In genomic region chr2:74458957-74459290, GRCh38 we compare ENCODE assay signal across 8 cellular contexts. TPM values are rescaled to one million over a fixed set of nuclear protein-coding genes. Genes with fewer than 3 reads are reported as not detected.
DNase-seq lines count a peak whose midpoint lies in the region; ATAC-seq, FAIRE-seq and TF ChIP-seq lines count a peak whose summit lies in the region.

No MANE protein-coding gene starts in this region.

- ATAC-seq in A549 (no peak), GM19324 (IDR thresholded peaks at IDR 0.05; ENCODE audit: low FRiP score, unreplicated experiment) (no peak), GM21526 (IDR thresholded peaks at IDR 0.05; ENCODE audit: low FRiP score, unreplicated experiment) (no peak)

- intact Hi-C loops in breast epithelium (cut with DNase I; ENCODE audit: low total_unique reads): no loop called here

- POLR2A ChIA-PET in A549 (lab: Yijun Ruan, JAX): interaction anchor here (1.2 to 3.3 kb wide), 9 partner anchors 9 to 635 kb away, joined by 3 to 37 read pairs (median 6); partner anchors contain the start of genes AUP1, C2orf81, CCDC142 and HTRA2

- H3K4me1 ChIP-seq in A549 (peaks cover 27% of the 10 kb centered on the region), HUES48 (ENCODE audit: control insufficient read depth, insufficient read depth, low read length) (peaks cover 10% of the 10 kb centered on the region), breast epithelium (peaks cover 9 to 18% of the 10 kb centered on the region in 2 donors), mesodermal cell (ENCODE audit: control insufficient read depth, insufficient read depth, low read length, poor library complexity, severe bottlenecking) (peaks cover 17% of the 10 kb centered on the region)

- H3K27me3 ChIP-seq in HUES48 (ENCODE audit: control insufficient read depth, insufficient read depth, low read length): no peaks in the 10 kb centered on the region
- no peaks in the 10 kb centered on the region for H3K27me3 ChIP-seq in breast epithelium

- peak overlapping the region; percentile 83 for H3K4me2 ChIP-seq in A549

- peak overlapping the region; percentile 80 for H3K9ac ChIP-seq in HUES48 (ENCODE audit: low read depth, low read length)

- no peak for TF ChIP-seq RAD21 in A549 (conservative IDR thresholded peaks at IDR 0.05 in 1 of 2, IDR thresholded peaks at IDR 0.05 in 1 of 2)

- FAIRE-seq in A549 (lab: Jason Lieb, UNC): no peak

- CTCF ChIA-PET in A549 (lab: Yijun Ruan, JAX): interaction anchor here (1.3 to 2.3 kb wide), 6 partner anchors 19 to 128 kb away, joined by 3 to 8 read pairs (median 5); partner anchors contain the start of genes CCDC142 and TTC31

- H3K4me3 ChIP-seq in A549: peak overlapping the region; percentile 63
- H3K4me3 ChIP-seq in HUES48 (ENCODE audit: low read depth, low read length): peak overlapping the region; percentile 97
- H3K4me3 ChIP-seq in breast epithelium: peak overlapping the region; percentile 69 to 87 (median 71)
- peak overlapping the region; percentile 97 for H3K4me3 ChIP-seq in mesodermal cell (ENCODE audit: extremely low read depth, insufficient read depth, low read length, poor library complexity, severe bottlenecking)

- 3% methylated on average over 9 of the region's 9 CpGs for WGBS in A549 (ENCODE audit: missing lambda C conversion rate)
- 19% methylated on average over 7 of the region's 9 CpGs; no CpG with 5 or more reads in 1 of the 2 experiments for WGBS in mesodermal cell (ENCODE audit: insufficient coverage in 2 of 2), 2 experiments

- H3K36me3 ChIP-seq in HUES48 (ENCODE audit: control insufficient read depth, insufficient read depth, low read length) (peaks cover 15% of the 10 kb centered on the region), breast epithelium (no peaks in the 10 kb centered on the region), mesodermal cell (ENCODE audit: control insufficient read depth, insufficient read depth, low read length) (peaks cover 33% of the 10 kb centered on the region)

- TF ChIP-seq POLR2A in A549 (IDR thresholded peaks at IDR 0.05; ENCODE audit: low read length) (no peak), breast epithelium (IDR thresholded peaks at IDR 0.05) (no peak)

- TF ChIP-seq CTCF in A549 (IDR thresholded peaks at IDR 0.05): no peak
- no peak for TF ChIP-seq CTCF in breast epithelium (IDR thresholded peaks at IDR 0.05)

- H3K27ac ChIP-seq in A549 (peak overlapping the region; percentile 68 to 90), HUES48 (ENCODE audit: low read depth, low read length) (no peak overlapping the region), breast epithelium (peak overlapping the region; percentile 90 to 98), mesodermal cell (ENCODE audit: low read depth, low read length, severe bottlenecking) (peak overlapping the region; percentile 53)

- no peaks in the 10 kb centered on the region for H3K9me3 ChIP-seq in A549
- H3K9me3 ChIP-seq in HUES48 (ENCODE audit: control insufficient read depth, insufficient read depth, low read length): no peaks in the 10 kb centered on the region
- no peaks in the 10 kb centered on the region for H3K9me3 ChIP-seq in breast epithelium
- H3K9me3 ChIP-seq in mesodermal cell (ENCODE audit: control insufficient read depth, low read length): no peaks in the 10 kb centered on the region

- DNase-seq in A549 (ENCODE audit: low read depth in 1 of 2, low spot score in 1 of 2) (no peak), breast epithelium (ENCODE audit: low spot score in 2 of 2) (no peak), globus pallidus (ENCODE audit: low spot score) (no peak), ureter (ENCODE audit: low spot score) (no peak)

- no peak for TF ChIP-seq EP300 in A549 (IDR thresholded peaks at IDR 0.05)

TF ChIP-seq in A549, 52 proteins besides CTCF, POLR2A, EP300 and RAD21:
- TF ChIP-seq KDM1A (IDR thresholded peaks at IDR 0.05; ENCODE audit: low read depth) (no peak), EHF (CRISPR knock-in tag; IDR thresholded peaks at IDR 0.05) (no peak), POLR2AphosphoS2 (conservative IDR thresholded peaks at IDR 0.05; ENCODE audit: low read length) (0 out of 2 replicates have a peak, but pooled peaks have one; percentile 39), MYC (IDR thresholded peaks at IDR 0.05; ENCODE audit: borderline replicate concordance, low read length) (no peak), HES2 (IDR thresholded peaks at IDR 0.05) (no peak), SREBF2 (IDR thresholded peaks at IDR 0.05) (no peak), CHD2 (IDR thresholded peaks at IDR 0.05; ENCODE audit: low read length, partially characterized antibody) (no peak), HOXB5 (CRISPR knock-in tag; IDR thresholded peaks at IDR 0.05) (no peak), FOXS1 (CRISPR knock-in tag; IDR thresholded peaks at IDR 0.05) (no peak)

RNA-seq across cellular contexts. Expression of gene WBP1, which starts 0.7 kb away (rescaled TPM):
- polyA plus RNA-seq in A549 (2011; rRNA removed) (62.6 and 86.3 TPM in 2 replicates), A549 (2017; fragmentation: RNase III; extraction: RNeasy Plus Mini Kit Qiagen cat#74134 plus additional on column Dnase treatment) (49.1 to 67.0 TPM (median 59.0 TPM) in 3 replicates)
- 121 and 139 TPM in 2 replicates for polyA plus RNA-seq in A549 (2012; cell fraction: cytosol; rRNA removed)
- polyA plus RNA-seq in A549 (2012; cell fraction: nucleus; rRNA removed): 262 and 283 TPM in 2 replicates
- polyA minus RNA-seq in A549 (2011; rRNA and poly(A)+ RNA removed): 51.6 and 62.6 TPM in 2 replicates
- total RNA-seq in breast epithelium (10 to 100 TPM; 58.0 to 70.0 (median 61.9) TPM), ureter (100 TPM)
- 85.4 TPM for polyA plus RNA-seq in mesodermal cell (2013, experiment 1 of 2)
- 71.8 TPM for polyA plus RNA-seq in mesodermal cell (2013, experiment 2 of 2)

RNA-seq across cellular contexts. Expression of gene INO80B, which starts 4.0 kb away (rescaled TPM):
- polyA plus RNA-seq in A549 (2011; rRNA removed): 15.5 and 19.9 TPM in 2 replicates
- 22.8 and 24.3 TPM in 2 replicates for polyA plus RNA-seq in A549 (2012; cell fraction: cytosol; rRNA removed)
- 45.1 and 48.1 TPM in 2 replicates for polyA plus RNA-seq in A549 (2012; cell fraction: nucleus; rRNA removed)
- polyA plus RNA-seq in A549 (2017; fragmentation: RNase III; extraction: RNeasy Plus Mini Kit Qiagen cat#74134 plus additional on column Dnase treatment): 66.8 to 74.6 TPM (median 74.3 TPM) in 3 replicates
- 11.4 and 15.8 TPM in 2 replicates for polyA minus RNA-seq in A549 (2011; rRNA and poly(A)+ RNA removed)
- 10 to 100 TPM; 12.6 to 26.2 (median 24.4) TPM for total RNA-seq in breast epithelium
- 17.7 TPM for polyA plus RNA-seq in mesodermal cell (2013, experiment 1 of 2)
- 11.7 TPM for polyA plus RNA-seq in mesodermal cell (2013, experiment 2 of 2)
- 55.9 TPM for total RNA-seq in ureter

RNA-seq across cellular contexts. Expression of gene MOGS, which starts 6.3 kb away (rescaled TPM):
- polyA plus RNA-seq in A549 (2011; rRNA removed) (35.3 and 42.0 TPM in 2 replicates), A549 (2017; fragmentation: RNase III; extraction: RNeasy Plus Mini Kit Qiagen cat#74134 plus additional on column Dnase treatment) (30.6 to 34.5 TPM (median 34.1 TPM) in 3 replicates)
- polyA plus RNA-seq in A549 (2012; cell fraction: cytosol; rRNA removed): 32.8 and 40.3 TPM in 2 replicates
- polyA plus RNA-seq in A549 (2012; cell fraction: nucleus; rRNA removed): 158 and 180 TPM in 2 replicates
- polyA minus RNA-seq in A549 (2011; rRNA and poly(A)+ RNA removed): 58.8 and 60.8 TPM in 2 replicates
- total RNA-seq in breast epithelium (10 to 100 TPM; 24.0 to 47.3 (median 44.6) TPM), ureter (51.6 TPM)
- 53.3 TPM for polyA plus RNA-seq in mesodermal cell (2013, experiment 1 of 2)
- 45.8 TPM for polyA plus RNA-seq in mesodermal cell (2013, experiment 2 of 2)

RNA-seq across cellular contexts. Expression of gene MRPL53, which starts 13.6 kb away (rescaled TPM):
- 49.9 and 68.8 TPM in 2 replicates for polyA plus RNA-seq in A549 (2011; rRNA removed)
- 202 and 245 TPM in 2 replicates for polyA plus RNA-seq in A549 (2012; cell fraction: cytosol; rRNA removed)
- 132 and 174 TPM in 2 replicates for polyA plus RNA-seq in A549 (2012; cell fraction: nucleus; rRNA removed)
- 216 to 229 TPM (median 221 TPM) in 3 replicates for polyA plus RNA-seq in A549 (2017; fragmentation: RNase III; extraction: RNeasy Plus Mini Kit Qiagen cat#74134 plus additional on column Dnase treatment)
- polyA minus RNA-seq in A549 (2011; rRNA and poly(A)+ RNA removed): 24.6 and 34.7 TPM in 2 replicates
- total RNA-seq in breast epithelium: 10 to 100 TPM; 17.9 to 49.0 (median 48.2) TPM
- polyA plus RNA-seq in mesodermal cell (2013, experiment 1 of 2): 50.1 TPM
- 49.0 TPM for polyA plus RNA-seq in mesodermal cell (2013, experiment 2 of 2)
- 71.8 TPM for total RNA-seq in ureter

RNA-seq across cellular contexts. Expression of gene RTKN, which starts 17.2 kb away (rescaled TPM):
- polyA plus RNA-seq in A549 (2011; rRNA removed) (15.1 and 15.9 TPM in 2 replicates), A549 (2017; fragmentation: RNase III; extraction: RNeasy Plus Mini Kit Qiagen cat#74134 plus additional on column Dnase treatment) (15.6 to 21.2 TPM (median 20.1 TPM) in 3 replicates)
- 19.6 and 25.6 TPM in 2 replicates for polyA plus RNA-seq in A549 (2012; cell fraction: cytosol; rRNA removed)
- 55.8 and 59.5 TPM in 2 replicates for polyA plus RNA-seq in A549 (2012; cell fraction: nucleus; rRNA removed)
- 18.9 and 19.5 TPM in 2 replicates for polyA minus RNA-seq in A549 (2011; rRNA and poly(A)+ RNA removed)
- total RNA-seq in breast epithelium (10 to 100 TPM in 2 of 3 donors, 1 to 10 TPM in 1; 9.3 to 49.9 (median 36.7) TPM), ureter (36.4 TPM)
- polyA plus RNA-seq in mesodermal cell (2013, experiment 1 of 2): 38.8 TPM
- 27.9 TPM for polyA plus RNA-seq in mesodermal cell (2013, experiment 2 of 2)
